In the genomic region with DNA sequence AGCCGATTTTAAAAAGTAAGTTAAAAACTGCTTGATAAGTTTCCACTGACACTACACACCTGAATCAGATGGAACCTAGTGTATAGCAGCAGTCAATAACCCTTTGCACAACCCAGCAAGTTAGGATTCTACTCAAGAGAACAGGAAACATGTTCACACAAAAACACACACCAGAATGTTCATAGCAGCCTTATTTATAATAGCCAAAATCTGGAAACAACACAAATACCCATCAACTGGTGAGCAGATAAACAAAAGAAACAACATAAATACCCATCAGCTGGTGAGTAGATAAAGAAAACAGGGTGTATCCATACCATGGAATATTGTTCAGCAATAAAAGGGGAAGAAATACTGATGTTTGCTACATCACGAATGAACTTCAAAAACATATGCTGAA, we compare ENCODE assay signal across 1 cellular context.
TF ChIP-seq lines count a peak whose summit lies in the region.

No MANE protein-coding gene starts in this region.

TF ChIP-seq in SK-N-SH, 30 proteins besides CTCF, POLR2A, EP300 and RAD21 (continued from another document):
- TF ChIP-seq, protein P1, sequence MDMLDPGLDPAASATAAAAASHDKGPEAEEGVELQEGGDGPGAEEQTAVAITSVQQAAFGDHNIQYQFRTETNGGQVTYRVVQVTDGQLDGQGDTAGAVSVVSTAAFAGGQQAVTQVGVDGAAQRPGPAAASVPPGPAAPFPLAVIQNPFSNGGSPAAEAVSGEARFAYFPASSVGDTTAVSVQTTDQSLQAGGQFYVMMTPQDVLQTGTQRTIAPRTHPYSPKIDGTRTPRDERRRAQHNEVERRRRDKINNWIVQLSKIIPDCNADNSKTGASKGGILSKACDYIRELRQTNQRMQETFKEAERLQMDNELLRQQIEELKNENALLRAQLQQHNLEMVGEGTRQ (IDR thresholded peaks at IDR 0.05; ENCODE audit: borderline replicate concordance, low read depth, low read length) = no peak
- TF ChIP-seq TCF12 (IDR thresholded peaks at IDR 0.05) = no peak
TF ChIP-seq in SK-N-SH: peak in this region for 0.
